In the genomic region with DNA sequence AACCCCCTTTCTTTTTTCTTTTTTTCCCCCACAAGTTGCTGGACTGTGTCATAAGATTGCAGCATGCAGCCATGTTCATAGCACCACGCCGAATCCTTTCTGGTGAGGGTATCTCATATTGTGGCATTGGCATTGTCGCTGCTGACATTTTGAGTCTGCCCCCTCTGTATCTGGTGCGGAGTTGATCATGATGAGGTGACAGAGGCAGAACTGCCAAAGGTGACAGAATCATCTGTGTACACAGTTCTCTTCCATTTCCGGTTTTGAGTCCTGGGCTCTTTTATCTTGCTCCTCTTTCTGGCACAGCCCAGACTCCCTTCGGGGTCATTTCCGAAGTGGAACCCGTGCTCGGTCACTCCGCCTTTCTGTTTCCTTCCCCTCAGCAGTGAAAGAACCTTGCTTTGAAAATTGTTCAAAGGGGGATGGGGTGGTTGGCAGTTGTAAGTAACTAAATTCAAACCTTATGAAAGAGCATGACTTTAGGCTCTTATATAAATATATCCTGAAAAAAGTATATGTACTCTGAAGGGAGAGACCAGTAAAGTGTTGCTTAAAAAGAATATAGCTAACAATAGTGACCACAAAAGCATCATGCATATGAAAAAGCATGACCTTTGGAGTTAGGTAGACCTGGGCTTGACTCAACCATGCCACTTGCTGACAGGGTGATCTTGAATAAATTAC, we compare ENCODE assay signal across 10 cellular contexts. TPM values are rescaled to one million over a fixed set of nuclear protein-coding genes. Genes with fewer than 3 reads are reported as not detected.
A peak's percentile ranks its signal among the peaks of the same experiment; 100 is the strongest.
DNase-seq lines count a peak whose midpoint lies in the region; ATAC-seq and TF ChIP-seq lines count a peak whose summit lies in the region.
"Had no signal": no experiment of that assay in that cellular context is flagged by ENCODE, and none has a peak within 500 bp of the region (broad histone marks: within the 10 kb centered on the region; RNA-seq: fewer than 3 reads in every experiment).

No MANE protein-coding gene starts in this region.

- H3K27me3 Mint-ChIP-seq in WTC11 (ENCODE audit: low read depth) (peaks cover 54% of the 10 kb centered on the region), Calu3 (ENCODE audit: unreplicated experiment) (peaks cover 22% of the 10 kb centered on the region)

- no peak overlapping the region for H3K9ac ChIP-seq in iPS-15b (ENCODE audit: low read depth, low read length)

- H3K27ac Mint-ChIP-seq in WTC11 (no peak overlapping the region), Calu3 (ENCODE audit: unreplicated experiment) (no peak overlapping the region)

- BruUV-seq in Calu3 (replicated peaks; lab: Mats Ljungman, UMichigan), result no TSS peak

- H3K4me1 Mint-ChIP-seq in WTC11, result peaks cover 49% of the 10 kb centered on the region
- no peaks in the 10 kb centered on the region for H3K4me1 Mint-ChIP-seq in Calu3 (ENCODE audit: low read depth, unreplicated experiment)

- H3K4me1 ChIP-seq in iPS-15b (ENCODE audit: control insufficient read depth, insufficient read depth, low read length), result peaks cover 27% of the 10 kb centered on the region
- H3K4me1 ChIP-seq: pancreas had no signal

- DNase-seq in WTC11 (ENCODE audit: low spot score), result no peak
- no peak for DNase-seq in NCI-H2171 treated with DMSO at 0.1 percent for 48 hours (lab: John Stamatoyannopoulos, UW)
- no peak for DNase-seq in Calu3
- no peak for DNase-seq in NCI-H146 treated with DMSO at 0.1 percent for 48 hours (lab: John Stamatoyannopoulos, UW; ENCODE audit: unreplicated experiment)

- CTCF ChIA-PET in WTC11 (lab: Charles Lee), result interaction anchor here (1.3 kb wide), 1 partner anchor 59 kb away, joined by 3 read pairs; no protein-coding TSS in a partner anchor
- CTCF ChIA-PET in Calu3 (lab: Charles Lee), result no interaction called here

- no peaks in the 10 kb centered on the region for H3K9me3 ChIP-seq in iPS-15b (ENCODE audit: control insufficient read depth, insufficient read depth, low read length)
- H3K9me3 ChIP-seq: pancreas had no signal

- no peaks in the 10 kb centered on the region for H3K36me3 ChIP-seq in iPS-15b (ENCODE audit: control insufficient read depth, insufficient read depth, low read length)
- H3K36me3 ChIP-seq: pancreas had no signal

- H3K4me3 Mint-ChIP-seq in WTC11 (peak overlapping the region; percentile 23; the same call in 1 of the 2 replicates), Calu3 (ENCODE audit: low read depth, unreplicated experiment) (no peak overlapping the region)

- H3K4me3 ChIP-seq in iPS-15b (ENCODE audit: low read depth, low read length), result peak overlapping the region; percentile 12
- H3K4me3 ChIP-seq: pancreas had no signal

- peak; percentile 90 for ATAC-seq in GM18508 (IDR thresholded peaks at IDR 0.05; ENCODE audit: insufficient read depth, unreplicated experiment)
- peak; percentile 84 for ATAC-seq in HG02759 (IDR thresholded peaks at IDR 0.05; ENCODE audit: unreplicated experiment)
- ATAC-seq in WTC11, result peak; percentile 13
- no peak for ATAC-seq in GM18867 (IDR thresholded peaks at IDR 0.05; ENCODE audit: unreplicated experiment)
- ATAC-seq: HCT116 had no signal

- H3K27me3 ChIP-seq in iPS-15b (ENCODE audit: control insufficient read depth, insufficient read depth, low read length), result no peaks in the 10 kb centered on the region
- H3K27me3 ChIP-seq: pancreas had no signal

- intact Hi-C loops in Calu3 (cut with micrococcal nuclease; ENCODE audit: unreplicated experiment), result no loop called here

- TF ChIP-seq CTCF in WTC11 (IDR thresholded peaks at IDR 0.05) (no peak), Calu3 (IDR thresholded peaks at IDR 0.05; ENCODE audit: unreplicated experiment) (no peak)

- H3K9me3 Mint-ChIP-seq in WTC11, result peaks cover 27% of the 10 kb centered on the region
- no peaks in the 10 kb centered on the region for H3K9me3 Mint-ChIP-seq in Calu3 (ENCODE audit: low read depth, unreplicated experiment)

- POLR2A ChIA-PET in WTC11 (lab: Charles Lee), result no interaction called here

- H3K36me3 Mint-ChIP-seq in WTC11 (peaks cover 22% of the 10 kb centered on the region), Calu3 (ENCODE audit: insufficient read depth, unreplicated experiment) (peaks cover 3% of the 10 kb centered on the region)

TF ChIP-seq in WTC11, 78 proteins besides CTCF, POLR2A, EP300 and RAD21 (continues in another document):
- TF ChIP-seq TEAD4 (CRISPR knock-in tag; IDR thresholded peaks at IDR 0.05), result no peak
- TF ChIP-seq FOXJ3 (CRISPR knock-in tag; IDR thresholded peaks at IDR 0.05; ENCODE audit: borderline replicate concordance), result no peak
- no peak for TF ChIP-seq OVOL2 (CRISPR knock-in tag; IDR thresholded peaks at IDR 0.05; ENCODE audit: borderline replicate concordance)
- TF ChIP-seq FOXK1 (CRISPR knock-in tag; IDR thresholded peaks at IDR 0.05), result no peak
- TF ChIP-seq, protein P1, sequence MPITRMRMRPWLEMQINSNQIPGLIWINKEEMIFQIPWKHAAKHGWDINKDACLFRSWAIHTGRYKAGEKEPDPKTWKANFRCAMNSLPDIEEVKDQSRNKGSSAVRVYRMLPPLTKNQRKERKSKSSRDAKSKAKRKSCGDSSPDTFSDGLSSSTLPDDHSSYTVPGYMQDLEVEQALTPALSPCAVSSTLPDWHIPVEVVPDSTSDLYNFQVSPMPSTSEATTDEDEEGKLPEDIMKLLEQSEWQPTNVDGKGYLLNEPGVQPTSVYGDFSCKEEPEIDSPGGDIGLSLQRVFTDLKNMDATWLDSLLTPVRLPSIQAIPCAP (CRISPR knock-in tag; IDR thresholded peaks at IDR 0.05), result no peak
- TF ChIP-seq, protein P2, sequence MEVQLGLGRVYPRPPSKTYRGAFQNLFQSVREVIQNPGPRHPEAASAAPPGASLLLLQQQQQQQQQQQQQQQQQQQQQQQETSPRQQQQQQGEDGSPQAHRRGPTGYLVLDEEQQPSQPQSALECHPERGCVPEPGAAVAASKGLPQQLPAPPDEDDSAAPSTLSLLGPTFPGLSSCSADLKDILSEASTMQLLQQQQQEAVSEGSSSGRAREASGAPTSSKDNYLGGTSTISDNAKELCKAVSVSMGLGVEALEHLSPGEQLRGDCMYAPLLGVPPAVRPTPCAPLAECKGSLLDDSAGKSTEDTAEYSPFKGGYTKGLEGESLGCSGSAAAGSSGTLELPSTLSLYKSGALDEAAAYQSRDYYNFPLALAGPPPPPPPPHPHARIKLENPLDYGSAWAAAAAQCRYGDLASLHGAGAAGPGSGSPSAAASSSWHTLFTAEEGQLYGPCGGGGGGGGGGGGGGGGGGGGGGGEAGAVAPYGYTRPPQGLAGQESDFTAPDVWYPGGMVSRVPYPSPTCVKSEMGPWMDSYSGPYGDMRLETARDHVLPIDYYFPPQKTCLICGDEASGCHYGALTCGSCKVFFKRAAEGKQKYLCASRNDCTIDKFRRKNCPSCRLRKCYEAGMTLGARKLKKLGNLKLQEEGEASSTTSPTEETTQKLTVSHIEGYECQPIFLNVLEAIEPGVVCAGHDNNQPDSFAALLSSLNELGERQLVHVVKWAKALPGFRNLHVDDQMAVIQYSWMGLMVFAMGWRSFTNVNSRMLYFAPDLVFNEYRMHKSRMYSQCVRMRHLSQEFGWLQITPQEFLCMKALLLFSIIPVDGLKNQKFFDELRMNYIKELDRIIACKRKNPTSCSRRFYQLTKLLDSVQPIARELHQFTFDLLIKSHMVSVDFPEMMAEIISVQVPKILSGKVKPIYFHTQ (CRISPR knock-in tag; IDR thresholded peaks at IDR 0.05), result no peak
- TF ChIP-seq, protein P3, sequence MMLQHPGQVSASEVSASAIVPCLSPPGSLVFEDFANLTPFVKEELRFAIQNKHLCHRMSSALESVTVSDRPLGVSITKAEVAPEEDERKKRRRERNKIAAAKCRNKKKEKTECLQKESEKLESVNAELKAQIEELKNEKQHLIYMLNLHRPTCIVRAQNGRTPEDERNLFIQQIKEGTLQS (CRISPR knock-in tag; conservative IDR thresholded peaks at IDR 0.05), result no peak
- TF ChIP-seq, protein P4, sequence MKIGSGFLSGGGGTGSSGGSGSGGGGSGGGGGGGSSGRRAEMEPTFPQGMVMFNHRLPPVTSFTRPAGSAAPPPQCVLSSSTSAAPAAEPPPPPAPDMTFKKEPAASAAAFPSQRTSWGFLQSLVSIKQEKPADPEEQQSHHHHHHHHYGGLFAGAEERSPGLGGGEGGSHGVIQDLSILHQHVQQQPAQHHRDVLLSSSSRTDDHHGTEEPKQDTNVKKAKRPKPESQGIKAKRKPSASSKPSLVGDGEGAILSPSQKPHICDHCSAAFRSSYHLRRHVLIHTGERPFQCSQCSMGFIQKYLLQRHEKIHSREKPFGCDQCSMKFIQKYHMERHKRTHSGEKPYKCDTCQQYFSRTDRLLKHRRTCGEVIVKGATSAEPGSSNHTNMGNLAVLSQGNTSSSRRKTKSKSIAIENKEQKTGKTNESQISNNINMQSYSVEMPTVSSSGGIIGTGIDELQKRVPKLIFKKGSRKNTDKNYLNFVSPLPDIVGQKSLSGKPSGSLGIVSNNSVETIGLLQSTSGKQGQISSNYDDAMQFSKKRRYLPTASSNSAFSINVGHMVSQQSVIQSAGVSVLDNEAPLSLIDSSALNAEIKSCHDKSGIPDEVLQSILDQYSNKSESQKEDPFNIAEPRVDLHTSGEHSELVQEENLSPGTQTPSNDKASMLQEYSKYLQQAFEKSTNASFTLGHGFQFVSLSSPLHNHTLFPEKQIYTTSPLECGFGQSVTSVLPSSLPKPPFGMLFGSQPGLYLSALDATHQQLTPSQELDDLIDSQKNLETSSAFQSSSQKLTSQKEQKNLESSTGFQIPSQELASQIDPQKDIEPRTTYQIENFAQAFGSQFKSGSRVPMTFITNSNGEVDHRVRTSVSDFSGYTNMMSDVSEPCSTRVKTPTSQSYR (CRISPR knock-in tag; IDR thresholded peaks at IDR 0.05), result no peak
- TF ChIP-seq, protein P5, sequence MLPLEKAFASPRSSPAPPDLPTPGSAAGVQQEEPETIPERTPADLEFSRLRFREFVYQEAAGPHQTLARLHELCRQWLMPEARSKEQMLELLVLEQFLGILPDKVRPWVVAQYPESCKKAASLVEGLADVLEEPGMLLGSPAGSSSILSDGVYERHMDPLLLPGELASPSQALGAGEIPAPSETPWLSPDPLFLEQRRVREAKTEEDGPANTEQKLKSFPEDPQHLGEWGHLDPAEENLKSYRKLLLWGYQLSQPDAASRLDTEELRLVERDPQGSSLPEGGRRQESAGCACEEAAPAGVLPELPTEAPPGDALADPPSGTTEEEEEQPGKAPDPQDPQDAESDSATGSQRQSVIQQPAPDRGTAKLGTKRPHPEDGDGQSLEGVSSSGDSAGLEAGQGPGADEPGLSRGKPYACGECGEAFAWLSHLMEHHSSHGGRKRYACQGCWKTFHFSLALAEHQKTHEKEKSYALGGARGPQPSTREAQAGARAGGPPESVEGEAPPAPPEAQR (CRISPR knock-in tag; IDR thresholded peaks at IDR 0.05), result no peak
- TF ChIP-seq, protein P6, sequence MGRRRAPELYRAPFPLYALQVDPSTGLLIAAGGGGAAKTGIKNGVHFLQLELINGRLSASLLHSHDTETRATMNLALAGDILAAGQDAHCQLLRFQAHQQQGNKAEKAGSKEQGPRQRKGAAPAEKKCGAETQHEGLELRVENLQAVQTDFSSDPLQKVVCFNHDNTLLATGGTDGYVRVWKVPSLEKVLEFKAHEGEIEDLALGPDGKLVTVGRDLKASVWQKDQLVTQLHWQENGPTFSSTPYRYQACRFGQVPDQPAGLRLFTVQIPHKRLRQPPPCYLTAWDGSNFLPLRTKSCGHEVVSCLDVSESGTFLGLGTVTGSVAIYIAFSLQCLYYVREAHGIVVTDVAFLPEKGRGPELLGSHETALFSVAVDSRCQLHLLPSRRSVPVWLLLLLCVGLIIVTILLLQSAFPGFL (CRISPR knock-in tag; IDR thresholded peaks at IDR 0.05; ENCODE audit: borderline replicate concordance), result no peak

RNA-seq across cellular contexts. Expression of a gene that starts 55.0 kb away (rescaled TPM):
- total RNA-seq in WTC11 (2021) (19.9 to 23.3 TPM (median 20.2 TPM) in 3 replicates), Calu3 (2022) (27.4 and 29.8 TPM in 2 replicates)
